ENCODE assay signal across 10 cellular contexts in the genomic region with DNA sequence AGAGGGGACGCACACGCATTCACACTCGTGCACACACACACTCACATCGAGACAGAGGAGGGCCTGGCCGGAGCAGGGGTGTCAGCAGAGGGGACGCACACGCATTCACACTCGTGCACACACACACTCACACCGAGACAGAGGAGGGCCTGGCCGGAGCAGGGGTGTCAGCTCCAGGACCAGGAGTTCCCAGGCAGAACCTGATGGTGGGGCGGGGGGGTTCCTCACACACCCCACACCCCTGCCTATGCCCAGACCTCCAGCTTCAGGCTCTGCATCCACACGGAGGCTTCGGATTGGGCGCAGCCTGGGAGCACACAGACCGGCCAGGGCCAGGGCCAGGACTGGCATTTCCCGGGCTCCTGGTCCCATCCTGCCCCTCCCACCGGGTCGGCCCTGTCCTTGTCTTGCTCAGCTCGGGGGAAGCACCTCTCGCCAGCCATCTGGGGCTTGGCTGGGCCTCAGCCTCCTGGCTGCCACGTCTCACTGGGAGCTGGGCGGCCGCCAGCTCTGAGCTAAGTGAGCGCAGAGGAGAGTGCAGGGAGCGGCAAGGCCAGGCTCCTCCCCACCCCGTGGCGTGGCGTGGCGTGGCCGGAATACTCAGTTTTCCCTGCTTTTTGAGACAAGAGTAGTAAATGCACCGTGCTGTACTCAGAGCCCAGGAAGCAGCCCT. TPM values are rescaled to one million over a fixed set of nuclear protein-coding genes. Genes with fewer than 3 reads are reported as not detected.
DNase-seq lines count a peak whose midpoint lies in the region; ATAC-seq, FAIRE-seq and TF ChIP-seq lines count a peak whose summit lies in the region.
"Had no signal": no experiment of that assay in that cellular context is flagged by ENCODE, and none has a peak within 500 bp of the region (broad histone marks: within the 10 kb centered on the region; RNA-seq: fewer than 3 reads in every experiment).

No MANE protein-coding gene starts in this region.

- no peaks in the 10 kb centered on the region for H3K36me3 ChIP-seq in colonic mucosa
- no peaks in the 10 kb centered on the region for H3K36me3 ChIP-seq in lower lobe of right lung
- no peaks in the 10 kb centered on the region for H3K36me3 ChIP-seq in tibial artery

- H3K4me3 ChIP-seq in colonic mucosa (no peak overlapping the region), lower lobe of right lung (no peak overlapping the region), tibial artery (peak overlapping the region; percentile 21 to 23)

- H3K9me3 ChIP-seq in colonic mucosa (no peaks in the 10 kb centered on the region), lower lobe of right lung (no peaks in the 10 kb centered on the region), tibial artery (no peaks in the 10 kb centered on the region)

- TF ChIP-seq CTCF in colonic mucosa (IDR thresholded peaks at IDR 0.05) (no peak), lower lobe of right lung (IDR thresholded peaks at IDR 0.05) (no peak), tibial artery (IDR thresholded peaks at IDR 0.05) (no peak)

- H3K27ac ChIP-seq in colonic mucosa: no peak overlapping the region
- peak overlapping the region; percentile 31 for H3K27ac ChIP-seq in lower lobe of right lung
- peak overlapping the region; percentile 61 to 81 for H3K27ac ChIP-seq in tibial artery

- H3K4me1 ChIP-seq in colonic mucosa: no peaks in the 10 kb centered on the region
- H3K4me1 ChIP-seq in lower lobe of right lung: peaks cover 17% of the 10 kb centered on the region
- peaks cover 0 to 28% (median 22%) of the 10 kb centered on the region in 4 donors for H3K4me1 ChIP-seq in tibial artery

- H3K27me3 ChIP-seq in colonic mucosa: no peaks in the 10 kb centered on the region
- no peaks in the 10 kb centered on the region for H3K27me3 ChIP-seq in lower lobe of right lung (ENCODE audit: low read depth)
- H3K27me3 ChIP-seq in tibial artery: no peaks in the 10 kb centered on the region

- intact Hi-C loops in colonic mucosa (cut with DNase I) (no loop called here), lower lobe of right lung (cut with DNase I) (no loop called here), tibial artery (cut with DNase I; ENCODE audit: low total_unique reads) (loop anchor here (2.0 kb wide), 1 partner anchor 47 kb away; no protein-coding TSS in a partner anchor)

- DNase-seq in M059J (ENCODE audit: low read depth) (peak; percentile 32), colonic mucosa (peak; percentile 63), lower lobe of right lung (peak; percentile 60), tibial artery (peak; percentile 88 to 97), NCI-H2196 treated with DMSO at 0.1 percent for 48 hours (lab: John Stamatoyannopoulos, UW; ENCODE audit: unreplicated experiment) (no peak), RCC 7860 (ENCODE audit: low spot score) (no peak)
- DNase-seq: activated B cell treated with CpG ODN at 0.5 μM for 24 hours, naive B cell had no signal

- FAIRE-seq in RCC 7860 (lab: Jason Lieb, UNC): no peak

- peak overlapping the region; percentile 35 to 40 for H3K9ac ChIP-seq in colonic mucosa (ENCODE audit: low read depth in 2 of 2, low read length in 2 of 2)

- ATAC-seq in lower lobe of right lung: peak; percentile 72 to 73
- ATAC-seq in GM18861 (IDR thresholded peaks at IDR 0.05; ENCODE audit: unreplicated experiment): no peak
- no peak for ATAC-seq in GM19395 (IDR thresholded peaks at IDR 0.05; ENCODE audit: unreplicated experiment)

RNA-seq across cellular contexts. Expression of a gene that starts 31.3 kb away (rescaled TPM):
- 0.02 TPM in 1 of 2 replicates, not detected in the other for total RNA-seq in M059J (2014; rRNA removed; shearing (Covaris generic))
- 1 to 10 TPM; 2.9 to 4.0 TPM for total RNA-seq in colonic mucosa
- total RNA-seq in lower lobe of right lung: 13.0 TPM
- total RNA-seq: activated B cell treated with CpG ODN at 0.5 μM for 24 hours had no signal

Comparison
In these comparisons a context has a peak if more than half of its experiments do, and no peak if none do; other contexts are left out.
1. DNase-seq: peak in M059J (single experiment), colonic mucosa (single experiment), lower lobe of right lung (single experiment) and tibial artery (2 of 2); none in NCI-H2196 treated with DMSO at 0.1 percent for 48 hours (single experiment) and RCC 7860 (single experiment).
2. H3K4me3 ChIP-seq: peak in tibial artery (2 of 2); none in colonic mucosa (single experiment) and lower lobe of right lung (single experiment).
3. ATAC-seq: peak in lower lobe of right lung (2 of 2); none in GM18861 (single experiment) and GM19395 (single experiment).